ENCODE assay signal across 8 cellular contexts in genomic region chr12:110124184-110124995, GRCh38.
A peak's percentile ranks its signal among the peaks of the same experiment; 100 is the strongest.
DNase-seq lines count a peak whose midpoint lies in the region; TF ChIP-seq lines count a peak whose summit lies in the region.

Gene IFT81, plus strand, starts transcription at chr12:110124357. Its CDS starts 3,024 bp downstream, at chr12:110127381.

- TF ChIP-seq CTCF in HFF-Myc (IDR thresholded peaks at IDR 0.05; ENCODE audit: low read depth, low read length, missing control alignments), result no peak

- peak; percentile 96 for DNase-seq in ELR (ENCODE audit: low read depth)
- DNase-seq in HFF-Myc (ENCODE audit: extremely low read depth, low read depth), result no peak
- peak; percentile 84 for DNase-seq in NCI-H1048 (lab: John Stamatoyannopoulos, UW)
- peak; percentile 65 for DNase-seq in SK-N-MC (ENCODE audit: low read depth, low spot score)
- DNase-seq in activated naive CD4-positive, alpha-beta T cell treated with anti-CD3 and anti-CD28 coated beads, Interleukin-2, amount 50 U/mL, for 16 hours, result peak; percentile 92
- DNase-seq in globus pallidus (ENCODE audit: low spot score), result peak; percentile 92
- peak; percentile 34 to 98 (median 93) for DNase-seq in nucleus accumbens (lab: John Stamatoyannopoulos, UW)
- peak; percentile 87 for DNase-seq in superior temporal gyrus (ENCODE audit: extremely low spot score)

- peaks cover 17% of the 10 kb centered on the region for H3K36me3 ChIP-seq in SK-N-MC (ENCODE audit: insufficient read depth, low read length)

- H3K4me3 ChIP-seq in HFF-Myc (replicated peaks; ENCODE audit: low read depth, low read length) (peak within 1 kb of the TSS; percentile 96), SK-N-MC (peak within 1 kb of the TSS; percentile 91)

- H3K27ac ChIP-seq in SK-N-MC, result peak within 1 kb of the TSS; percentile 71

- no peaks in the 10 kb centered on the region for H3K9me3 ChIP-seq in SK-N-MC (ENCODE audit: low read depth, low read length)

- H3K9ac ChIP-seq in SK-N-MC (ENCODE audit: insufficient read length), result peak within 1 kb of the TSS; percentile 79
